In genomic region chr3:29429055-29429454, GRCh38 we compare ENCODE assay signal across 19 cellular contexts.
DNase-seq lines count a peak whose midpoint lies in the region; ATAC-seq, FAIRE-seq and TF ChIP-seq lines count a peak whose summit lies in the region.
"Had no signal": no experiment of that assay in that cellular context is flagged by ENCODE, and none has a peak within 500 bp of the region (broad histone marks: within the 10 kb centered on the region; RNA-seq: fewer than 3 reads in every experiment).

No MANE protein-coding gene starts in this region.

- H4K20me1 ChIP-seq in OCI-LY3 (ENCODE audit: insufficient read depth, low read length): no peaks in the 10 kb centered on the region
- peaks cover 6% of the 10 kb centered on the region for H4K20me1 ChIP-seq in smooth muscle cell (ENCODE audit: low read depth)

- DNase-seq in GM12892 (ENCODE audit: insufficient read length) (no peak), smooth muscle cell (lab: John Stamatoyannopoulos, UW; ENCODE audit: unreplicated experiment) (no peak)
- DNase-seq: CD4-positive, CD25-positive, alpha-beta regulatory T cell; DMS79; Karpas-422; NCI-H1694 treated with DMSO at 0.1 percent for 48 hours; NCI-H2081 treated with DMSO at 0.1 percent for 48 hours; NCI-H446; NCI-H526; PC-3; Right ventricle myocardium superior had no signal

- no peaks in the 10 kb centered on the region for H3K9me3 Mint-ChIP-seq in stimulated activated memory B cell treated with anti-CD40 and anti-IgM and Interleukin-4, amounts not matched to agents 10 μg/mL and 1 μg/mL and 100 μg/mL, for 72 hours

- H3K79me2 ChIP-seq in OCI-LY3 (ENCODE audit: low read length) (no peaks in the 10 kb centered on the region), smooth muscle cell (ENCODE audit: low read depth) (peaks cover 68% of the 10 kb centered on the region)

- H3K9me3 ChIP-seq in OCI-LY3 (ENCODE audit: insufficient read depth, low read length) (no peaks in the 10 kb centered on the region), mesodermal cell (ENCODE audit: control insufficient read depth, low read length) (no peaks in the 10 kb centered on the region), smooth muscle cell (replicated peaks; ENCODE audit: low read depth) (no peaks in the 10 kb centered on the region)

- H3K4me3 ChIP-seq in OCI-LY3 (ENCODE audit: low read length) (no peak overlapping the region), mesodermal cell (ENCODE audit: extremely low read depth, insufficient read depth, low read length, poor library complexity, severe bottlenecking) (no peak overlapping the region), smooth muscle cell (no peak overlapping the region)

- no peak overlapping the region for H3K27ac ChIP-seq in OCI-LY3 (ENCODE audit: low read length)
- H3K27ac ChIP-seq in mesodermal cell (ENCODE audit: low read depth, low read length, severe bottlenecking): peak overlapping the region; percentile 1
- peak overlapping the region; percentile 61 for H3K27ac ChIP-seq in smooth muscle cell (ENCODE audit: low read depth)

- no peak overlapping the region for H3K4me3 Mint-ChIP-seq in stimulated activated memory B cell treated with anti-CD40 and anti-IgM and Interleukin-4, amounts not matched to agents 10 μg/mL and 1 μg/mL and 100 μg/mL, for 72 hours
- H3K4me3 Mint-ChIP-seq: CD4-positive, CD25-positive, alpha-beta regulatory T cell had no signal

- peaks cover 35% of the 10 kb centered on the region for H3F3A ChIP-seq in smooth muscle cell (ENCODE audit: low read depth)

- H3K36me3 Mint-ChIP-seq in stimulated activated memory B cell treated with anti-CD40 and anti-IgM and Interleukin-4, amounts not matched to agents 10 μg/mL and 1 μg/mL and 100 μg/mL, for 72 hours: no peaks in the 10 kb centered on the region

- H3K4me1 ChIP-seq in OCI-LY3 (ENCODE audit: low read length) (peaks cover 42% of the 10 kb centered on the region), mesodermal cell (ENCODE audit: control insufficient read depth, insufficient read depth, low read length, poor library complexity, severe bottlenecking) (peaks cover 38% of the 10 kb centered on the region), smooth muscle cell (ENCODE audit: low read depth) (peaks cover 21% of the 10 kb centered on the region)

- TF ChIP-seq CTCF in OCI-LY3 (IDR thresholded peaks at IDR 0.05; ENCODE audit: low read depth, low read length) (no peak), smooth muscle cell (IDR thresholded peaks at IDR 0.05; ENCODE audit: borderline replicate concordance, insufficient read depth, poor library complexity, severe bottlenecking) (no peak)

- peak; percentile 58 for FAIRE-seq in GM12892 (lab: Jason Lieb, UNC)
- FAIRE-seq: H1 had no signal

- H3K4me1 Mint-ChIP-seq in stimulated activated memory B cell treated with anti-CD40 and anti-IgM and Interleukin-4, amounts not matched to agents 10 μg/mL and 1 μg/mL and 100 μg/mL, for 72 hours: no peaks in the 10 kb centered on the region

- no peaks in the 10 kb centered on the region for H3K36me3 ChIP-seq in OCI-LY3 (replicated peaks; ENCODE audit: low read depth, low read length)
- H3K36me3 ChIP-seq in mesodermal cell (ENCODE audit: control insufficient read depth, insufficient read depth, low read length): no peaks in the 10 kb centered on the region
- no peaks in the 10 kb centered on the region for H3K36me3 ChIP-seq in smooth muscle cell (ENCODE audit: low read depth)

- H3K27me3 Mint-ChIP-seq in stimulated activated memory B cell treated with anti-CD40 and anti-IgM and Interleukin-4, amounts not matched to agents 10 μg/mL and 1 μg/mL and 100 μg/mL, for 72 hours: no peaks in the 10 kb centered on the region
- H3K27me3 Mint-ChIP-seq: CD4-positive, CD25-positive, alpha-beta regulatory T cell had no signal

- H3K27ac Mint-ChIP-seq in stimulated activated memory B cell treated with anti-CD40 and anti-IgM and Interleukin-4, amounts not matched to agents 10 μg/mL and 1 μg/mL and 100 μg/mL, for 72 hours: no peak overlapping the region
- H3K27ac Mint-ChIP-seq: CD4-positive, CD25-positive, alpha-beta regulatory T cell had no signal

- H3K27me3 ChIP-seq in OCI-LY3 (ENCODE audit: low read depth, low read length) (peaks cover 4% of the 10 kb centered on the region; the same call in 1 of the 2 replicates), smooth muscle cell (ENCODE audit: low read depth) (no peaks in the 10 kb centered on the region)

- H2AFZ ChIP-seq in OCI-LY3 (ENCODE audit: low read depth, low read length): no peak overlapping the region
- no peak overlapping the region for H2AFZ ChIP-seq in smooth muscle cell (ENCODE audit: low read depth)

- peak overlapping the region; percentile 47; the same call in 1 of the 2 replicates for H3K4me2 ChIP-seq in OCI-LY3 (ENCODE audit: low read length)
- H3K4me2 ChIP-seq in smooth muscle cell: peak overlapping the region; percentile 66

- TF ChIP-seq POLR2A in GM12892 (IDR thresholded peaks at IDR 0.05; ENCODE audit: low read depth, low read length): no peak

- no peak for ATAC-seq in GM18867 (IDR thresholded peaks at IDR 0.05; ENCODE audit: unreplicated experiment)
- no peak for ATAC-seq in GM19467 (IDR thresholded peaks at IDR 0.05; ENCODE audit: unreplicated experiment)
- no peak for ATAC-seq in GM21737 (IDR thresholded peaks at IDR 0.05; ENCODE audit: unreplicated experiment)
- ATAC-seq in stimulated activated memory B cell treated with anti-CD40 and anti-IgM and Interleukin-4, amounts not matched to agents 10 μg/mL and 1 μg/mL and 100 μg/mL, for 72 hours: no peak
- ATAC-seq: HCT116, PC-3 had no signal

- H3K9ac ChIP-seq in OCI-LY3 (ENCODE audit: low read length) (no peak overlapping the region), smooth muscle cell (ENCODE audit: low read depth) (no peak overlapping the region)

- 100% methylated on average over 1 of the region's 2 CpGs; no CpG with 5 or more reads in 1 of the 2 experiments for WGBS in mesodermal cell (ENCODE audit: insufficient coverage in 2 of 2), 2 experiments
- WGBS in smooth muscle cell (ENCODE audit: low lambda C conversion rate): 13% methylated on average over 2 of the region's 2 CpGs
